11 cellular contexts compared by ENCODE assay signal in the genomic region with DNA sequence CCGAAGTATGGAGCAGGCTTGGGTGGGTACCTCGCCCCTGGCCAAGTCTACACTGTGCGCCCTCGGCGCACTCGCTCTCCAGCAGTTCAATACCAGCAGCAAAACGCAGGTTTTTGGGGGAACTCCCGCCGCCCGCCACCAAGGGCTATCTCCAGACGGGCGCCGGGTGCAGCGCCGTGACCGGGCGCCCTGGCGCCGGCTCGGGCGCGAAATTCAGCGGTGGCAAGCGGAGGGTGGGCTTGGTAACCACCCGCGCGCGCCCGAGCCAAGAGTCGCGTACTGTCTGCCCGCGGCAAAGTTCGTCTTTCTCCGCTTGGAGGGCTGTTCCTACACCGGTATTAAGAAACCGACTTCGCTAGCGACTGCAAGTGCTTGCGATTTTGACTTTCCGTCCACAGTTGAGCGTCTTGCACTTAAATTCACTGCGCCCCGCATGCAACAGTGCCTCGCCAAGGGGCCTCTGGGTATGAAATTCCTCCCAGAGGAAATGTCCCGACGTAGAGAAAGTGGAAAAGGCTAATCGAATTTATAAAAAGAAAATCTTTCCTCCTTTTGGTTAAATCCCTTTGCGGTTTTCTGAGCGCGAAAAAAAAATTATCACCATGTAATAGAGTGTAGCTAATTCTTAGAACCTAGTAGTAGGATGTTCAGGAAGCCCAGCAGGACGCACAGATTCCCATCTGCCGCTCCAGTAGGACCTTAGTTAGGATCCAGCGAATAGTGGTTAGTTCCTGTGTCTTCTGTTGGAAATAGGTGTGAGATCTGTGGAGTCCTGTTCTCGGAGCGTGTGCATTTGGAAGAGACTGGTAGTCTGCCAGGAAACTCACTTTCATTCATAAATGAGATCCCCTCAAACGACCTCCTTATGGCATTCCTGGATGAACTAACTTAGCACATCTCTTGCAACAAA. TPM values are rescaled to one million over a fixed set of nuclear protein-coding genes. Genes with fewer than 3 reads are reported as not detected.
DNase-seq lines count a peak whose midpoint lies in the region; ATAC-seq and TF ChIP-seq lines count a peak whose summit lies in the region.
"Had no signal": no experiment of that assay in that cellular context is flagged by ENCODE, and none has a peak within 500 bp of the region (broad histone marks: within the 10 kb centered on the region; RNA-seq: fewer than 3 reads in every experiment).

No MANE protein-coding gene starts in this region.

- H4K5ac ChIP-seq in IMR-90 (ENCODE audit: low read depth, low read length), result peak overlapping the region; percentile 30; the same call in 1 of the 2 replicates

- peak overlapping the region; percentile 49 for H2AK9ac ChIP-seq in IMR-90 (replicated peaks; ENCODE audit: low read depth, low read length, poor library complexity)

- peak overlapping the region; percentile 40; the same call in 1 of the 2 replicates for H3K56ac ChIP-seq in IMR-90 (ENCODE audit: extremely low read depth, insufficient read depth, low read length)

- H2BK12ac ChIP-seq in mesenchymal stem cell (ENCODE audit: low read length in 2 of 2), result peak overlapping the region in 1 of 2 experiments; percentile 81

- H2AK5ac ChIP-seq in IMR-90 (ENCODE audit: low read depth, low read length) (no peak overlapping the region; the same call in 1 of the 2 replicates), mesenchymal stem cell (ENCODE audit: low read length, severe bottlenecking) (no peak overlapping the region)

- H3K4ac ChIP-seq in IMR-90 (ENCODE audit: low read depth, low read length), result peak overlapping the region; percentile 62
- peak overlapping the region; percentile 29 to 94 for H3K4ac ChIP-seq in mesenchymal stem cell (ENCODE audit: low read depth in 1 of 2, low read length in 2 of 2)

- 3% methylated on average over 26 of the region's 57 CpGs; no CpG with 5 or more reads in 1 of the 2 experiments for WGBS in IMR-90 (ENCODE audit: extremely low coverage in 2 of 2, insufficient read length in 1 of 2), 2 experiments
- 4% methylated on average over 56 of the region's 57 CpGs for WGBS in mesenchymal stem cell
- 11% methylated on average over 20 to 32 of the region's 57 CpGs for WGBS in esophagus squamous epithelium, 2 donors

- H3K9me3 ChIP-seq in IMR-90 (ENCODE audit: control insufficient read depth, insufficient read depth, low read length) (no peaks in the 10 kb centered on the region), mesenchymal stem cell (ENCODE audit: control insufficient read depth, low read length) (no peaks in the 10 kb centered on the region), esophagus squamous epithelium (no peaks in the 10 kb centered on the region), upper lobe of right lung (no peaks in the 10 kb centered on the region)

- ATAC-seq in IMR-90 (ENCODE audit: low read depth), result no peak
- no peak for ATAC-seq in HG03175 (IDR thresholded peaks at IDR 0.05; ENCODE audit: unreplicated experiment)
- no peak for ATAC-seq in upper lobe of right lung
- ATAC-seq: HCT116 had no signal

- DNase-seq in ACHN (peak; percentile 35), IMR-90 (peak; percentile 49), epithelial cell of proximal tubule (ENCODE audit: low read depth) (no peak), mesenchymal stem cell (peak; percentile 72), esophagus squamous epithelium (lab: John Stamatoyannopoulos, UW) (no peak), NCI-H226 (no peak), upper lobe of right lung (no peak)
- DNase-seq: activated CD8-positive, alpha-beta memory T cell treated with anti-CD3 and anti-CD28 coated beads, Interleukin-2, amount 50 U/mL, for 4 hours had no signal

- no peaks in the 10 kb centered on the region; the same call in 1 of the 2 replicates for H3K9me1 ChIP-seq in IMR-90 (ENCODE audit: insufficient read depth, low read length)

- intact Hi-C loops in IMR-90 (cut with micrococcal nuclease) (loop anchor here (10.0 kb wide), 2 partner anchors 169 to 239 kb away; no protein-coding TSS in a partner anchor), esophagus squamous epithelium (cut with DNase I) (no loop called here), upper lobe of right lung (cut with DNase I) (no loop called here)

- H2BK120ac ChIP-seq in IMR-90 (ENCODE audit: low read depth, low read length) (peak overlapping the region; percentile 60), mesenchymal stem cell (ENCODE audit: low read depth, low read length) (peak overlapping the region; percentile 83)

- H3K9ac ChIP-seq in IMR-90 (ENCODE audit: low read depth, low read length) (peak overlapping the region; percentile 52), mesenchymal stem cell (ENCODE audit: low read length) (peak overlapping the region; percentile 70)

- H3K36me3 ChIP-seq in IMR-90 (ENCODE audit: control insufficient read depth, insufficient read depth, low read length), result no peaks in the 10 kb centered on the region
- H3K36me3 ChIP-seq in mesenchymal stem cell (ENCODE audit: control insufficient read depth in 1 of 2, insufficient read depth in 2 of 2, low read depth in 1 of 2, low read length in 2 of 2), result no peaks in the 10 kb centered on the region
- no peaks in the 10 kb centered on the region for H3K36me3 ChIP-seq in esophagus squamous epithelium
- H3K36me3 ChIP-seq in upper lobe of right lung, result no peaks in the 10 kb centered on the region

- CTCF ChIA-PET in IMR-90 (lab: Yijun Ruan, JAX), result interaction anchor here (0.7 kb wide), 1 partner anchor 306 kb away, joined by 4 read pairs; no protein-coding TSS in a partner anchor

- H3K18ac ChIP-seq in IMR-90 (ENCODE audit: low read depth, low read length) (peak overlapping the region; percentile 50), mesenchymal stem cell (ENCODE audit: low read depth in 1 of 2, low read length in 2 of 2) (peak overlapping the region; percentile 84 to 90)

- no TSS peak for BruUV-seq in IMR-90 (replicated peaks; lab: Mats Ljungman, UMichigan)

- H3K4me3 ChIP-seq in IMR-90 (ENCODE audit: insufficient read depth, low read depth, low read length), result peak overlapping the region; percentile 43
- H3K4me3 ChIP-seq in epithelial cell of proximal tubule (ENCODE audit: low read depth, low read length), result peak overlapping the region; percentile 94
- peak overlapping the region; percentile 20 to 75 for H3K4me3 ChIP-seq in mesenchymal stem cell (ENCODE audit: insufficient read depth in 1 of 2, low read depth in 1 of 2, low read length in 2 of 2)
- peak overlapping the region in 2 of 4 donors; percentile 21 to 46 for H3K4me3 ChIP-seq in esophagus squamous epithelium
- no peak overlapping the region for H3K4me3 ChIP-seq in upper lobe of right lung

- H4K20me1 ChIP-seq in IMR-90 (ENCODE audit: insufficient read depth, low read length), result 0 out of 2 replicates have a peak, but pooled peaks cover 5% of the 10 kb centered on the region

- H2BK15ac ChIP-seq in IMR-90 (ENCODE audit: low read depth, low read length), result peak overlapping the region; percentile 27; the same call in 1 of the 3 replicates
- peak overlapping the region; percentile 90 for H2BK15ac ChIP-seq in mesenchymal stem cell (ENCODE audit: low read depth, poor library complexity, severe bottlenecking)

- H2AFZ ChIP-seq in IMR-90 (replicated peaks; ENCODE audit: low read length, poor library complexity), result peak overlapping the region; percentile 83
- H2AFZ ChIP-seq in mesenchymal stem cell (ENCODE audit: low read depth, low read length), result no peak overlapping the region

- TF ChIP-seq RAD21 in IMR-90 (IDR thresholded peaks at IDR 0.05; ENCODE audit: low read length), result no peak

- H3K23ac ChIP-seq in IMR-90 (ENCODE audit: low read depth, low read length), result peak overlapping the region; percentile 49; the same call in 1 of the 2 replicates
- no peak overlapping the region for H3K23ac ChIP-seq in mesenchymal stem cell (ENCODE audit: low read length in 2 of 2)

- peak overlapping the region; percentile 52 to 54; a peak in 3 of 4 replicates for H4K8ac ChIP-seq in IMR-90 (ENCODE audit: low read depth in 2 of 2, low read length in 2 of 2)
- H4K8ac ChIP-seq in mesenchymal stem cell (ENCODE audit: low read length), result peak overlapping the region; percentile 59

- no peak overlapping the region for H2BK5ac ChIP-seq in IMR-90 (ENCODE audit: low read depth, low read length, poor library complexity, severe bottlenecking)
- no peak overlapping the region for H2BK5ac ChIP-seq in mesenchymal stem cell (ENCODE audit: low read depth, low read length, poor library complexity, severe bottlenecking)

- POLR2A ChIA-PET in IMR-90 (lab: Charles Lee; ENCODE audit: unreplicated experiment), result no interaction called here

- H3K4me1 ChIP-seq in IMR-90 (ENCODE audit: control insufficient read depth, insufficient read depth, low read length) (peaks cover 7% of the 10 kb centered on the region), mesenchymal stem cell (ENCODE audit: control insufficient read depth, insufficient read depth, low read depth, low read length) (peaks cover 29% of the 10 kb centered on the region), esophagus squamous epithelium (peaks cover 12 to 50% (median 26%) of the 10 kb centered on the region in 3 donors), upper lobe of right lung (peaks cover 11% of the 10 kb centered on the region)

- peak overlapping the region; percentile 48 for H3K27ac ChIP-seq in IMR-90 (ENCODE audit: insufficient read depth, low read length)
- H3K27ac ChIP-seq in mesenchymal stem cell (ENCODE audit: low read length, poor library complexity, severe bottlenecking), result no peak overlapping the region
- no peak overlapping the region for H3K27ac ChIP-seq in esophagus squamous epithelium
- no peak overlapping the region for H3K27ac ChIP-seq in upper lobe of right lung

- TF ChIP-seq CTCF in IMR-90 (conservative IDR thresholded peaks at IDR 0.05; ENCODE audit: low read depth, low read length), result no peak
- TF ChIP-seq CTCF in epithelial cell of proximal tubule (conservative IDR thresholded peaks at IDR 0.05; ENCODE audit: low read depth, low read length), result no peak
- TF ChIP-seq CTCF in esophagus squamous epithelium (IDR thresholded peaks at IDR 0.05), result no peak
- TF ChIP-seq CTCF in upper lobe of right lung (IDR thresholded peaks at IDR 0.05), result no peak

- H3K27me3 ChIP-seq in IMR-90 (ENCODE audit: control insufficient read depth, insufficient read depth, low read length) (peaks cover 3% of the 10 kb centered on the region; the same call in 1 of the 2 replicates), mesenchymal stem cell (ENCODE audit: control insufficient read depth in 1 of 2, insufficient read depth in 1 of 2, low read length in 2 of 2) (peaks cover 49 to 51% of the 10 kb centered on the region in 2 experiments), esophagus squamous epithelium (peaks cover 29 to 100% (median 30%) of the 10 kb centered on the region in 4 donors), upper lobe of right lung (peaks cover 89% of the 10 kb centered on the region)

- H4K91ac ChIP-seq in IMR-90 (ENCODE audit: insufficient read depth, low read depth, low read length) (peak overlapping the region; percentile 64), mesenchymal stem cell (ENCODE audit: low read length) (no peak overlapping the region)

- peak overlapping the region; percentile 9; the same call in 1 of the 2 replicates for H2BK20ac ChIP-seq in IMR-90 (ENCODE audit: low read depth, low read length)

- TF ChIP-seq POLR2A in IMR-90 (IDR thresholded peaks at IDR 0.05; ENCODE audit: low read depth, low read length) (no peak), esophagus squamous epithelium (IDR thresholded peaks at IDR 0.05) (no peak)

- dilution Hi-C loops in IMR-90 (cut with HindIII; ENCODE audit: low sequenced_read_pairs, unreplicated experiment), result no loop called here

- H3K14ac ChIP-seq in IMR-90 (replicated peaks; ENCODE audit: low read depth, low read length) (peak overlapping the region; percentile 75), mesenchymal stem cell (ENCODE audit: low read length in 2 of 2) (no peak overlapping the region)

- H3K79me1 ChIP-seq in IMR-90 (ENCODE audit: low read depth in 1 of 2, low read length in 2 of 2) (peaks cover 9 to 25% of the 10 kb centered on the region in 2 experiments; a peak in 1 of 4 replicates), mesenchymal stem cell (replicated peaks; ENCODE audit: low read length, poor library complexity, severe bottlenecking) (peaks cover 8% of the 10 kb centered on the region)

- H3K4me2 ChIP-seq in IMR-90 (ENCODE audit: low read depth, low read length) (peak overlapping the region; percentile 86), mesenchymal stem cell (ENCODE audit: low read length, poor library complexity, severe bottlenecking) (peak overlapping the region; percentile 94)

- in situ Hi-C loops in ACHN (cut with HindIII; ENCODE audit: low pct_ligation_motif_present, low pct_unique_long_range_greater_than_20kb, low sequenced_read_pairs), result no loop called here
- in situ Hi-C loops in IMR-90 (cut with MboI; ENCODE audit: low sequenced_read_pairs), result no loop called here

RNA-seq across cellular contexts. Expression of gene SALL1, which starts 5.1 kb away (rescaled TPM):
- total RNA-seq in IMR-90 (2012; rRNA removed) (0.83 and 0.90 TPM in 2 replicates), epithelial cell of proximal tubule (17.4 and 20.0 TPM in 2 replicates), esophagus squamous epithelium (under 1 TPM in 2 of 4 donors, not detected in 2; 0.04 to 0.95 TPM), upper lobe of right lung (not detected)
- 4.8 and 5.2 TPM in 2 replicates for polyA plus RNA-seq in IMR-90 (2012; rRNA removed)
- 1.9 and 2.5 TPM in 2 replicates for polyA plus RNA-seq in IMR-90 (2012; cell fraction: cytosol; rRNA removed)
- 5.5 and 7.8 TPM in 2 replicates for polyA plus RNA-seq in IMR-90 (2012; cell fraction: nucleus; rRNA removed; ENCODE audit: low replicate concordance)
- 52.3 TPM for polyA plus RNA-seq in mesenchymal stem cell (2013, experiment 1 of 2)
- 50.1 TPM for polyA plus RNA-seq in mesenchymal stem cell (2013, experiment 2 of 2)
- total RNA-seq: lung microvascular endothelial cell had no signal

Comparison
In these comparisons a context has a peak if more than half of its experiments do, and no peak if none do; other contexts are left out.
1. DNase-seq: peak in ACHN (single experiment), IMR-90 (single experiment) and mesenchymal stem cell (single experiment); none in epithelial cell of proximal tubule (single experiment), esophagus squamous epithelium (single experiment), NCI-H226 (single experiment) and upper lobe of right lung (single experiment).